In genomic region chr7:94270772-94271171, GRCh38 we compare ENCODE assay signal across 11 cellular contexts.
"Had no signal": no experiment of that assay in that cellular context is flagged by ENCODE, and none has a peak within 500 bp of the region (broad histone marks: within the 10 kb centered on the region; RNA-seq: fewer than 3 reads in every experiment).

No MANE protein-coding gene starts in this region.

- H2AFZ ChIP-seq: GM23248, GM23338 had no signal

- H3K27ac ChIP-seq: GM23248 had no signal

- H3K4me3 ChIP-seq: GM23248, GM23338, HAP-1 had no signal

- H3K9ac ChIP-seq: GM23248 had no signal

- H3K9me3 ChIP-seq: HAP-1 had no signal

- H3K4me1 ChIP-seq: HAP-1 had no signal

- FAIRE-seq: H1, H54 had no signal

- H3K36me3 ChIP-seq: HAP-1 had no signal

- ATAC-seq: GM23338, HCT116 had no signal

- H3K4me2 ChIP-seq: GM23338 had no signal

- DNase-seq: GM23248, GOT3, H7, H9, HCEC 1CT, HFFc6 had no signal
